ENCODE assay signal across 9 cellular contexts in genomic region chr9:113602126-113603119, GRCh38.
DNase-seq lines count a peak whose midpoint lies in the region; ATAC-seq and TF ChIP-seq lines count a peak whose summit lies in the region.
"Had no signal": no experiment of that assay in that cellular context is flagged by ENCODE, and none has a peak within 500 bp of the region (broad histone marks: within the 10 kb centered on the region; RNA-seq: fewer than 3 reads in every experiment).

No MANE protein-coding gene starts in this region.

- H3K36me3 ChIP-seq in Panc1 (ENCODE audit: control insufficient read depth, insufficient read depth, low read length) = no peaks in the 10 kb centered on the region
- peaks cover 0 to 18% of the 10 kb centered on the region in 2 donors for H3K36me3 ChIP-seq in left lung
- H3K36me3 ChIP-seq: HAP-1 had no signal

- H3K4me1 ChIP-seq in Panc1 (ENCODE audit: control insufficient read depth, insufficient read depth, low read length) (no peaks in the 10 kb centered on the region), left lung (peaks cover 17 to 34% of the 10 kb centered on the region in 2 donors)
- H3K4me1 ChIP-seq: HAP-1 had no signal

- no peak overlapping the region for H3K27ac ChIP-seq in Panc1 (ENCODE audit: low read length)
- no peak overlapping the region for H3K27ac ChIP-seq in left lung

- H3K4me3 ChIP-seq in Panc1 (ENCODE audit: low read depth in 2 of 2, low read length in 2 of 2) = no peak overlapping the region
- H3K4me3 ChIP-seq in astrocyte of the spinal cord (ENCODE audit: low read depth, low read length) = no peak overlapping the region
- no peak overlapping the region for H3K4me3 ChIP-seq in left lung
- H3K4me3 ChIP-seq: HAP-1 had no signal

- peaks cover 9 to 12% of the 10 kb centered on the region in 2 donors for H3K36me3 Mint-ChIP-seq in CD14-positive monocyte

- POLR2A ChIA-PET in Panc1 (lab: Charles Lee) = interaction anchor here (0.6 kb wide), 1 partner anchor 20 kb away, joined by 3 read pairs; no protein-coding TSS in a partner anchor

- peaks cover 4% of the 10 kb centered on the region for H3K4me1 Mint-ChIP-seq in CD14-positive monocyte

- H3K4me3 Mint-ChIP-seq in CD14-positive monocyte = no peak overlapping the region

- DNase-seq in CD14-positive monocyte (ENCODE audit: low spot score) = peak; percentile 48
- peak; percentile 57 for DNase-seq in GM19240 (ENCODE audit: insufficient read length, low spot score)
- DNase-seq in Panc1 (ENCODE audit: low read depth, low spot score) = no peak
- peak; percentile 91 for DNase-seq in astrocyte of the spinal cord (ENCODE audit: low read depth, low spot score)
- DNase-seq in left lung = peak; percentile 75 to 88
- DNase-seq in stimulated activated CD8-positive, alpha-beta memory T cell treated with anti-CD3 and anti-CD28 coated beads, Interleukin-7, amount 100 ng/mL, for 24 hours (ENCODE audit: low read depth) = peak; percentile 45
- no peak for DNase-seq in occipital lobe (lab: John Stamatoyannopoulos, UW)

- intact Hi-C loops in CD14-positive monocyte (cut with micrococcal nuclease) = no loop called here
- intact Hi-C loops in Panc1 (cut with micrococcal nuclease; ENCODE audit: unreplicated experiment) = no loop called here
- intact Hi-C loops in left lung (cut with DNase I) = no loop called here

- H3K9me3 Mint-ChIP-seq in CD14-positive monocyte = peaks cover 0 to 1% (median 0%) of the 10 kb centered on the region in 7 donors

- peak overlapping the region in 1 of 7 donors; percentile 62 for H3K27ac Mint-ChIP-seq in CD14-positive monocyte

- H3K27me3 ChIP-seq in Panc1 (ENCODE audit: control insufficient read depth, insufficient read depth, low read length) = no peaks in the 10 kb centered on the region
- H3K27me3 ChIP-seq in left lung = no peaks in the 10 kb centered on the region

- in situ Hi-C loops in Panc1 (cut with HindIII; ENCODE audit: low pct_unique_long_range_greater_than_20kb, low sequenced_read_pairs) (no loop called here), astrocyte of the spinal cord (cut with HindIII; ENCODE audit: low sequenced_read_pairs) (no loop called here)

- H3K9me3 ChIP-seq in Panc1 (ENCODE audit: control insufficient read depth, insufficient read depth, low read depth, low read length) (no peaks in the 10 kb centered on the region), left lung (no peaks in the 10 kb centered on the region)
- H3K9me3 ChIP-seq: HAP-1 had no signal

- ATAC-seq in HG03558 (IDR thresholded peaks at IDR 0.05; ENCODE audit: extremely low read depth, unreplicated experiment) = peak; percentile 75
- ATAC-seq in Panc1 = peak; percentile 72
- peak; percentile 68 for ATAC-seq in left lung

- CTCF ChIA-PET in Panc1 (lab: Charles Lee) = no interaction called here

- H3K27me3 Mint-ChIP-seq in CD14-positive monocyte (ENCODE audit: low read depth in 3 of 3) = peaks cover 2 to 6% (median 2%) of the 10 kb centered on the region in 3 donors

- no TSS peak for BruUV-seq in Panc1 (replicated peaks; lab: Mats Ljungman, UMichigan)

- no peak for TF ChIP-seq CTCF in CD14-positive monocyte (IDR thresholded peaks at IDR 0.05)
- TF ChIP-seq CTCF in Panc1 (IDR thresholded peaks at IDR 0.05) = no peak
- no peak for TF ChIP-seq CTCF in astrocyte of the spinal cord (IDR thresholded peaks at IDR 0.05; ENCODE audit: low read depth, low read length)
- TF ChIP-seq CTCF in left lung (IDR thresholded peaks at IDR 0.05) = no peak

Comparison
In these comparisons a context has a peak if more than half of its experiments do, and no peak if none do; other contexts are left out.
1. DNase-seq: peak in CD14-positive monocyte (single experiment), GM19240 (single experiment), astrocyte of the spinal cord (single experiment), left lung (2 of 2) and stimulated activated CD8-positive, alpha-beta memory T cell treated with anti-CD3 and anti-CD28 coated beads, Interleukin-7, amount 100 ng/mL, for 24 hours (single experiment); none in Panc1 (single experiment) and occipital lobe (single experiment).
2. Peak in every context shown above with its lines, with median percentiles within 50 percentile points of each other: ATAC-seq.